In the genomic region with DNA sequence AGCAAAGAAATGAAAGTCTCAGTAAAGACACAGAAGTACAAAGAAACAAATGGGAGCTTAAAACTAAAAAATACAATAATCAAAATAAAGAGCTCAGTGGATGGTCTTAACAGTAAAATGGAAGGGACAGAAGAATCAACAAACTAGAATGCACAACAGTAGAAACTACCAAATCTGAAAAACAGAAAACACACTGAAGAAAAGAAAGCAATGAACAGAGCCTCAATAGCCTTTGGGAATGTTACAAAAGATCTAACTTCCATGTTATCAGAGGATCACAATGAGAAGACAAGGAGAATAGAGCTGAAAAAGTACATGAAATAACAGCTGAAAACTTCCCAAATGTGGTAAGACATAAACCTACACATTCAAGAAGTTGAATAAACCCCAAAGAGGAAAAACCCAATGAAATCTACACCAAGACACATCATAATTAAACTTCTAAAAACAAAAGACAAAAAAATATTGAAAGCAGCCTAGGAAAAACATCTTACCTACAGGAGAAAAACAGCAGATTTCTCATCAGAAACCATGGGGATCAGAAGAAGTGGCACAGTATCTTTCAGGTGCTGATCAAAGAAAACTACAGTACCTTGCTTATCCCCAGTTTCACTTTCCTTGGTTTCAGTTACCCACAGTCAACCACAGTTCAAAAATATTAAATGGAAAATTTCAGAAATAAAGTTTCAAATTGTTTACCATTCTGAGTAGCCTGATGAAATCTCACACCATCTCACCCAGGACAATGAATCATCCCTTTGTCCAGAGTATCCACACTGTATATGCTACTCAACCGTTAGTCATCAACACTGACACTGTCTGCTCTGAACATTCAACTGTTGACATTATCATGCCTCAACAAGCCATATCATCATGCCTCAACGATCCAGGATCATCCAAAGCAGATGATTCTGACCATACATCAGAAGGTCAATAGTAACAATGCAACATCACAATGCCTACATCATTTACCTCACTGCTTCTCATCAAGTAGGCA, we compare ENCODE assay signal across 8 cellular contexts. TPM values are rescaled to one million over a fixed set of nuclear protein-coding genes. Genes with fewer than 3 reads are reported as not detected.
DNase-seq lines count a peak whose midpoint lies in the region; ATAC-seq and TF ChIP-seq lines count a peak whose summit lies in the region.

No MANE protein-coding gene starts in this region.

- H3K36me3 Mint-ChIP-seq in CD4-positive, alpha-beta memory T cell: peaks cover 14 to 24% of the 10 kb centered on the region in 2 donors

- peak; percentile 44 for ATAC-seq in left colon

- intact Hi-C loops in CD4-positive, alpha-beta memory T cell (cut with micrococcal nuclease): no loop called here
- intact Hi-C loops in left colon (cut with DNase I, micrococcal nuclease): no loop called here

- no peaks in the 10 kb centered on the region for H3K9me3 ChIP-seq in CD4-positive, alpha-beta memory T cell (ENCODE audit: control insufficient read depth in 1 of 2, low read length in 2 of 2)
- H3K9me3 ChIP-seq in adipocyte (ENCODE audit: control insufficient read depth, low read length) (peaks cover 3% of the 10 kb centered on the region), Peyer's patch (no peaks in the 10 kb centered on the region)
- H3K9me3 ChIP-seq in effector memory CD4-positive, alpha-beta T cell (ENCODE audit: control insufficient read depth, low read length): no peaks in the 10 kb centered on the region

- CTCF ChIA-PET in CD4-positive, alpha-beta memory T cell (lab: Charles Lee; ENCODE audit: partially characterized antibody): interaction anchor here (0.9 kb wide), 1 partner anchor 28 kb away, joined by 3 read pairs; no protein-coding TSS in a partner anchor

- no peaks in the 10 kb centered on the region for H3K27me3 Mint-ChIP-seq in CD4-positive, alpha-beta memory T cell

- DNase-seq in CD4-positive, alpha-beta memory T cell: no peak
- peak; percentile 78 for DNase-seq in HPDE6-E6E7 (ENCODE audit: extremely low spot score)
- peak; percentile 73 for DNase-seq in adipocyte (ENCODE audit: low read depth)
- DNase-seq in left colon: no peak
- DNase-seq in effector memory CD4-positive, alpha-beta T cell: no peak
- no peak for DNase-seq in Peyer's patch
- DNase-seq in amygdala (lab: John Stamatoyannopoulos, UW): no peak
- no peak for DNase-seq in midbrain (lab: John Stamatoyannopoulos, UW)

- peak overlapping the region; percentile 35 for H3K9ac ChIP-seq in adipocyte (ENCODE audit: low read length)

- H3K4me3 ChIP-seq in CD4-positive, alpha-beta memory T cell (ENCODE audit: low read length in 2 of 2): no peak overlapping the region
- H3K4me3 ChIP-seq in adipocyte (ENCODE audit: low read length) (peak overlapping the region; percentile 60), Peyer's patch (no peak overlapping the region)
- no peak overlapping the region for H3K4me3 ChIP-seq in effector memory CD4-positive, alpha-beta T cell (ENCODE audit: insufficient read depth, low read depth, low read length, poor library complexity, severe bottlenecking)

- peaks cover 7 to 23% (median 18%) of the 10 kb centered on the region in 8 donors for H3K9me3 Mint-ChIP-seq in CD4-positive, alpha-beta memory T cell

- H3K36me3 ChIP-seq in CD4-positive, alpha-beta memory T cell (ENCODE audit: insufficient read depth, low read length): no peaks in the 10 kb centered on the region
- H3K36me3 ChIP-seq in adipocyte (ENCODE audit: control insufficient read depth, insufficient read depth, low read length, severe bottlenecking) (no peaks in the 10 kb centered on the region), Peyer's patch (no peaks in the 10 kb centered on the region)
- no peaks in the 10 kb centered on the region for H3K36me3 ChIP-seq in effector memory CD4-positive, alpha-beta T cell (ENCODE audit: control insufficient read depth, insufficient read depth, low read length)

- no peaks in the 10 kb centered on the region for H3K27me3 ChIP-seq in CD4-positive, alpha-beta memory T cell (ENCODE audit: insufficient read depth, low read length)
- no peaks in the 10 kb centered on the region for H3K27me3 ChIP-seq in adipocyte (replicated peaks; ENCODE audit: control insufficient read depth, insufficient read depth, low read length)
- no peaks in the 10 kb centered on the region for H3K27me3 ChIP-seq in effector memory CD4-positive, alpha-beta T cell (replicated peaks; ENCODE audit: control insufficient read depth, insufficient read depth, low read length, poor library complexity, severe bottlenecking)
- no peaks in the 10 kb centered on the region for H3K27me3 ChIP-seq in Peyer's patch

- TF ChIP-seq CTCF in Peyer's patch (IDR thresholded peaks at IDR 0.05): no peak

- peaks cover 3% of the 10 kb centered on the region for H3K4me1 ChIP-seq in CD4-positive, alpha-beta memory T cell (ENCODE audit: insufficient read depth, low read length)
- H3K4me1 ChIP-seq in adipocyte (ENCODE audit: control insufficient read depth, insufficient read depth, low read length) (peaks cover 52% of the 10 kb centered on the region), Peyer's patch (no peaks in the 10 kb centered on the region)
- H3K4me1 ChIP-seq in effector memory CD4-positive, alpha-beta T cell (ENCODE audit: control insufficient read depth, insufficient read depth, low read length, poor library complexity, severe bottlenecking): no peaks in the 10 kb centered on the region

- H3K27ac ChIP-seq in CD4-positive, alpha-beta memory T cell (ENCODE audit: low read depth, low read length): no peak overlapping the region
- no peak overlapping the region for H3K27ac ChIP-seq in effector memory CD4-positive, alpha-beta T cell (ENCODE audit: insufficient read depth, low read length, poor library complexity, severe bottlenecking)
- H3K27ac ChIP-seq in Peyer's patch: no peak overlapping the region

- H3K27ac Mint-ChIP-seq in CD4-positive, alpha-beta memory T cell: peak overlapping the region in 5 of 7 donors; percentile 17 to 65 (median 43)

- POLR2A ChIA-PET in CD4-positive, alpha-beta memory T cell (lab: Charles Lee; ENCODE audit: partially characterized antibody): interaction anchor here (1.3 kb wide), 1 partner anchor 17 kb away, joined by 4 read pairs; no protein-coding TSS in a partner anchor

- H3K4me3 Mint-ChIP-seq in CD4-positive, alpha-beta memory T cell: peak overlapping the region in 4 of 8 donors; percentile 7 to 46 (median 30)

- TF ChIP-seq POLR2A in Peyer's patch (IDR thresholded peaks at IDR 0.05): no peak

- peaks cover 29 to 37% (median 34%) of the 10 kb centered on the region in 4 donors for H3K4me1 Mint-ChIP-seq in CD4-positive, alpha-beta memory T cell

RNA-seq across cellular contexts. Expression of a gene that starts 22.2 kb away (rescaled TPM):
- total RNA-seq in CD4-positive, alpha-beta memory T cell: 10 to 100 TPM; 11.4 to 11.8 TPM
- polyA plus RNA-seq in CD4-positive, alpha-beta memory T cell: 10 to 100 TPM; 11.5 to 12.5 TPM
- total RNA-seq in left colon: 10 to 100 TPM; 35.7 to 42.7 TPM
- total RNA-seq in Peyer's patch: 100 to 1,000 TPM in 1 of 4 donors, 10 to 100 TPM in 3; 35.5 to 162 (median 77.6) TPM

Comparison
In these comparisons a context has a peak if more than half of its experiments do, and no peak if none do; other contexts are left out.
1. DNase-seq: peak in HPDE6-E6E7 (single experiment) and adipocyte (single experiment); none in CD4-positive, alpha-beta memory T cell (0 of 5), left colon (0 of 2), effector memory CD4-positive, alpha-beta T cell (0 of 3), Peyer's patch (0 of 3), amygdala (0 of 56) and midbrain (single experiment).